ENCODE assay signal across 1 cellular context in the genomic region with DNA sequence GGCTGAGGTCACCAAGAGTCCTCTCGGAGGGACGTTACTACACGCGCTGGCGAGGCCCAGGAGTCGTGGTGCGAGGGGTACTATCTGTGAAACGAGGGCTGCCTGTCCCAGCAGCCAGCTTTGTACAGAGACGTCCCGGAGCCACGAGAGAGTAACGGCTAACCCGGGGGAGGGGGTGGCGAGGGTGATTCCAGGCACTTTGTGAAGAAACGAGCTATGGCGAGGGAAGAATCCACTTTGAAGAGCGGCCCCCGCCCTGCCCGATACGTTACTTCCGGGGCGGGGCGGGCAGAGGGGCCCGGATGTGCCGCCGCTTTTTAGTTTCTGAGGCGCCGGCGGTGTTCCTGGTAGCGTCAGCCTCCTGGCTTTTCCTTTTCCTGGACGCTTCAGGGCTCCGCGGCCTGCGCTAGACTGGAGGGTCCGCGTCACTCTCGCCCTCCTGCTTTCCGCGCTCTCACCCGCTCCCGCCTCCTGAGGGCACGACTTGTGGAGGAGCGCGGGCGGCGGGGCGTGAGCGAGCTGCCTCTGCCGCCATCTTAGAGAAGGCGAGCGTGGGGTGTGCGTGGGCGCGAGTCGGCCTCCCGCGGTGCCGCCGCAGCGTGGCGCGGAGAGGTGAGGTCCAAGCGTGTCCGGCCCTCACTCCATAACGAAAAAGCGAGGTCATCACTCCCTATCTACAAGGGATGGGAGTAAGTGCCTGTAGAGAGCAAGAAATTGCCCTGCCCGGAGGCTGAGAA.
A peak's percentile ranks its signal among the peaks of the same experiment; 100 is the strongest.
TF ChIP-seq lines count a peak whose summit lies in the region.

No MANE protein-coding gene starts in this region.

TF ChIP-seq in HCT116, 20 proteins besides CTCF, POLR2A, EP300 and RAD21 (continued from another document):
- TF ChIP-seq, protein P1, sequence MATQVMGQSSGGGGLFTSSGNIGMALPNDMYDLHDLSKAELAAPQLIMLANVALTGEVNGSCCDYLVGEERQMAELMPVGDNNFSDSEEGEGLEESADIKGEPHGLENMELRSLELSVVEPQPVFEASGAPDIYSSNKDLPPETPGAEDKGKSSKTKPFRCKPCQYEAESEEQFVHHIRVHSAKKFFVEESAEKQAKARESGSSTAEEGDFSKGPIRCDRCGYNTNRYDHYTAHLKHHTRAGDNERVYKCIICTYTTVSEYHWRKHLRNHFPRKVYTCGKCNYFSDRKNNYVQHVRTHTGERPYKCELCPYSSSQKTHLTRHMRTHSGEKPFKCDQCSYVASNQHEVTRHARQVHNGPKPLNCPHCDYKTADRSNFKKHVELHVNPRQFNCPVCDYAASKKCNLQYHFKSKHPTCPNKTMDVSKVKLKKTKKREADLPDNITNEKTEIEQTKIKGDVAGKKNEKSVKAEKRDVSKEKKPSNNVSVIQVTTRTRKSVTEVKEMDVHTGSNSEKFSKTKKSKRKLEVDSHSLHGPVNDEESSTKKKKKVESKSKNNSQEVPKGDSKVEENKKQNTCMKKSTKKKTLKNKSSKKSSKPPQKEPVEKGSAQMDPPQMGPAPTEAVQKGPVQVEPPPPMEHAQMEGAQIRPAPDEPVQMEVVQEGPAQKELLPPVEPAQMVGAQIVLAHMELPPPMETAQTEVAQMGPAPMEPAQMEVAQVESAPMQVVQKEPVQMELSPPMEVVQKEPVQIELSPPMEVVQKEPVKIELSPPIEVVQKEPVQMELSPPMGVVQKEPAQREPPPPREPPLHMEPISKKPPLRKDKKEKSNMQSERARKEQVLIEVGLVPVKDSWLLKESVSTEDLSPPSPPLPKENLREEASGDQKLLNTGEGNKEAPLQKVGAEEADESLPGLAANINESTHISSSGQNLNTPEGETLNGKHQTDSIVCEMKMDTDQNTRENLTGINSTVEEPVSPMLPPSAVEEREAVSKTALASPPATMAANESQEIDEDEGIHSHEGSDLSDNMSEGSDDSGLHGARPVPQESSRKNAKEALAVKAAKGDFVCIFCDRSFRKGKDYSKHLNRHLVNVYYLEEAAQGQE (IDR thresholded peaks at IDR 0.05; ENCODE audit: low read depth): no peak
- peak; percentile 82 for TF ChIP-seq POLR2AphosphoS5 (IDR thresholded peaks at IDR 0.05; ENCODE audit: low read depth, low read length)
- TF ChIP-seq EGR1 (IDR thresholded peaks at IDR 0.05; ENCODE audit: low read depth): peak; percentile 99
- TF ChIP-seq, protein P2, sequence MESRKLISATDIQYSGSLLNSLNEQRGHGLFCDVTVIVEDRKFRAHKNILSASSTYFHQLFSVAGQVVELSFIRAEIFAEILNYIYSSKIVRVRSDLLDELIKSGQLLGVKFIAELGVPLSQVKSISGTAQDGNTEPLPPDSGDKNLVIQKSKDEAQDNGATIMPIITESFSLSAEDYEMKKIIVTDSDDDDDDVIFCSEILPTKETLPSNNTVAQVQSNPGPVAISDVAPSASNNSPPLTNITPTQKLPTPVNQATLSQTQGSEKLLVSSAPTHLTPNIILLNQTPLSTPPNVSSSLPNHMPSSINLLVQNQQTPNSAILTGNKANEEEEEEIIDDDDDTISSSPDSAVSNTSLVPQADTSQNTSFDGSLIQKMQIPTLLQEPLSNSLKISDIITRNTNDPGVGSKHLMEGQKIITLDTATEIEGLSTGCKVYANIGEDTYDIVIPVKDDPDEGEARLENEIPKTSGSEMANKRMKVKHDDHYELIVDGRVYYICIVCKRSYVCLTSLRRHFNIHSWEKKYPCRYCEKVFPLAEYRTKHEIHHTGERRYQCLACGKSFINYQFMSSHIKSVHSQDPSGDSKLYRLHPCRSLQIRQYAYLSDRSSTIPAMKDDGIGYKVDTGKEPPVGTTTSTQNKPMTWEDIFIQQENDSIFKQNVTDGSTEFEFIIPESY (IDR thresholded peaks at IDR 0.05; ENCODE audit: extremely low read depth, insufficient replicate concordance, low read length): no peak
- TF ChIP-seq ELF1 (IDR thresholded peaks at IDR 0.05; ENCODE audit: borderline replicate concordance, low read depth): peak; percentile 27; the same call in 1 of the 2 replicates
- TF ChIP-seq TCF7L2 (IDR thresholded peaks at IDR 0.05; ENCODE audit: borderline replicate concordance, extremely low read depth, insufficient read depth, insufficient read length): peak; percentile 81
- TF ChIP-seq YY1 (IDR thresholded peaks at IDR 0.05; ENCODE audit: extremely low read depth, insufficient replicate concordance, low read depth, low read length): peak; percentile 92
- no peak for TF ChIP-seq EZH2 (IDR thresholded peaks at IDR 0.05)
- TF ChIP-seq CEBPB (IDR thresholded peaks at IDR 0.05; ENCODE audit: low read depth): no peak
- no peak for TF ChIP-seq EZH2phosphoT487 (IDR thresholded peaks at IDR 0.05; ENCODE audit: borderline replicate concordance)
- TF ChIP-seq ZFX (IDR thresholded peaks at IDR 0.05): peak; percentile 55
- TF ChIP-seq, protein P3, sequence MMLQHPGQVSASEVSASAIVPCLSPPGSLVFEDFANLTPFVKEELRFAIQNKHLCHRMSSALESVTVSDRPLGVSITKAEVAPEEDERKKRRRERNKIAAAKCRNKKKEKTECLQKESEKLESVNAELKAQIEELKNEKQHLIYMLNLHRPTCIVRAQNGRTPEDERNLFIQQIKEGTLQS (IDR thresholded peaks at IDR 0.05): no peak
